Comparison of ENCODE assay signal across 12 cellular contexts in the genomic region with DNA sequence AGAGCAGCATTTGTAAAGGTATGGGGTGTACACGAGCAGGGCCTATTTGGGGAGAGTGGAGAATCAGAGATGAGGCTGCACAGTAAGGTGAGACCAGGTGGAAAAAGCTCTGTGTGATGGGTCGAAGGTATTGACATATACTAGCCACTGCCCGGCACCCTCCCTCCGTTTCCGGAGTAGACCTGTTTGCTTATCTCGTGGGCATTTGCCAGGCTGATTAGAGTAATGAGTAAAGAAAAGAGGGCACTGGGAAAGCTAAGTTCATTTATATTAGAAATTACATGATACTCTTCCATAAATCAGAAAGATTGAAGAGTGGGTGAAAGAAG. TPM values are rescaled to one million over a fixed set of nuclear protein-coding genes. Genes with fewer than 3 reads are reported as not detected.
DNase-seq lines count a peak whose midpoint lies in the region; ATAC-seq and TF ChIP-seq lines count a peak whose summit lies in the region.
"Had no signal": no experiment of that assay in that cellular context is flagged by ENCODE, and none has a peak within 500 bp of the region (broad histone marks: within the 10 kb centered on the region; RNA-seq: fewer than 3 reads in every experiment).

No MANE protein-coding gene starts in this region.

- TF ChIP-seq EP300 in upper lobe of left lung (IDR thresholded peaks at IDR 0.05), result no peak

- intact Hi-C loops in breast epithelium (cut with DNase I; ENCODE audit: low total_unique reads), result no loop called here

- H3K4me3 ChIP-seq in breast epithelium, result peak overlapping the region in 1 of 3 donors; percentile 44
- peak overlapping the region in 3 of 4 donors; percentile 9 to 40 (median 30) for H3K4me3 ChIP-seq in upper lobe of left lung
- H3K4me3 ChIP-seq: cardiac muscle cell had no signal

- no peaks in the 10 kb centered on the region for H3K27me3 ChIP-seq in breast epithelium
- H3K27me3 ChIP-seq in upper lobe of left lung, result no peaks in the 10 kb centered on the region
- H3K27me3 ChIP-seq: cardiac muscle cell had no signal

- TF ChIP-seq POLR2A in breast epithelium (IDR thresholded peaks at IDR 0.05), result no peak
- no peak for TF ChIP-seq POLR2A in upper lobe of left lung (IDR thresholded peaks at IDR 0.05)

- no peaks in the 10 kb centered on the region for H3K36me3 ChIP-seq in breast epithelium
- no peaks in the 10 kb centered on the region for H3K36me3 ChIP-seq in upper lobe of left lung
- H3K36me3 ChIP-seq: cardiac muscle cell had no signal

- H3K27ac ChIP-seq in breast epithelium (peak overlapping the region; percentile 75 to 83), upper lobe of left lung (peak overlapping the region; percentile 80 to 85 (median 82))
- H3K27ac ChIP-seq: cardiac muscle cell had no signal

- no peak overlapping the region for H3K4me3 Mint-ChIP-seq in activated T-cell treated with anti-CD3 and anti-CD28 coated beads, Interleukin-2, amount 50 U/mL, for 24 hours
- H3K4me3 Mint-ChIP-seq in T-helper 2 cell treated with Interferon-gamma antibody and Interleukin-4, amounts not matched to agents 5 μg/mL and 100 μg/mL, for 36 hours, result no peak overlapping the region
- H3K4me3 Mint-ChIP-seq: B cell had no signal

- no peaks in the 10 kb centered on the region for H3K9me3 Mint-ChIP-seq in activated T-cell treated with anti-CD3 and anti-CD28 coated beads, Interleukin-2, amount 50 U/mL, for 24 hours
- no peaks in the 10 kb centered on the region for H3K9me3 Mint-ChIP-seq in T-helper 2 cell treated with Interferon-gamma antibody and Interleukin-4, amounts not matched to agents 5 μg/mL and 100 μg/mL, for 36 hours

- H3K27ac Mint-ChIP-seq in activated T-cell treated with anti-CD3 and anti-CD28 coated beads, Interleukin-2, amount 50 U/mL, for 24 hours, result peak overlapping the region; percentile 7
- H3K27ac Mint-ChIP-seq in T-helper 2 cell treated with Interferon-gamma antibody and Interleukin-4, amounts not matched to agents 5 μg/mL and 100 μg/mL, for 36 hours, result no peak overlapping the region
- H3K27ac Mint-ChIP-seq: B cell had no signal

- no peaks in the 10 kb centered on the region for H3K27me3 Mint-ChIP-seq in activated T-cell treated with anti-CD3 and anti-CD28 coated beads, Interleukin-2, amount 50 U/mL, for 24 hours
- H3K27me3 Mint-ChIP-seq in T-helper 2 cell treated with Interferon-gamma antibody and Interleukin-4, amounts not matched to agents 5 μg/mL and 100 μg/mL, for 36 hours (ENCODE audit: low read depth), result peaks cover 8% of the 10 kb centered on the region

- TF ChIP-seq CTCF in breast epithelium (IDR thresholded peaks at IDR 0.05) (no peak), upper lobe of left lung (IDR thresholded peaks at IDR 0.05) (no peak)

- H3K9me3 ChIP-seq in breast epithelium (no peaks in the 10 kb centered on the region), upper lobe of left lung (no peaks in the 10 kb centered on the region)

- no peak for DNase-seq in activated T-cell treated with anti-CD3 and anti-CD28 coated beads, Interleukin-2, amount 50 U/mL, for 24 hours
- no peak for DNase-seq in activated T-cell treated with anti-CD3 and anti-CD28 coated beads, Interleukin-2, amount 50 U/mL, for 1 hour
- DNase-seq in breast epithelium (ENCODE audit: low spot score in 2 of 2), result no peak
- peak; percentile 63 for DNase-seq in mucosa of gallbladder (ENCODE audit: low spot score)
- no peak for DNase-seq in upper lobe of left lung
- DNase-seq in T-helper 2 cell treated with Interferon-gamma antibody and Interleukin-4, amounts not matched to agents 5 μg/mL and 100 μg/mL, for 36 hours (ENCODE audit: low spot score), result no peak
- no peak for DNase-seq in NCI-H69 (lab: John Stamatoyannopoulos, UW)
- no peak for DNase-seq in NCI-H510A treated with DMSO at 0.1 percent for 48 hours (lab: John Stamatoyannopoulos, UW)
- DNase-seq: activated CD4-positive, alpha-beta T cell treated with anti-CD3 and anti-CD28 coated beads for 1 hour; NCI-H1105 had no signal

- H3K4me1 Mint-ChIP-seq in activated T-cell treated with anti-CD3 and anti-CD28 coated beads, Interleukin-2, amount 50 U/mL, for 24 hours (ENCODE audit: low read depth), result peaks cover 22% of the 10 kb centered on the region
- peaks cover 16% of the 10 kb centered on the region for H3K4me1 Mint-ChIP-seq in T-helper 2 cell treated with Interferon-gamma antibody and Interleukin-4, amounts not matched to agents 5 μg/mL and 100 μg/mL, for 36 hours (ENCODE audit: low read depth)

- H3K4me1 ChIP-seq in breast epithelium (no peaks in the 10 kb centered on the region), upper lobe of left lung (peaks cover 3 to 36% (median 12%) of the 10 kb centered on the region in 4 donors)

- ATAC-seq in upper lobe of left lung (ENCODE audit: low FRiP score in 2 of 2), result no peak

- 69 to 80% methylated on average over 6 of the region's 6 CpGs for WGBS in upper lobe of left lung, 2 donors

- no peaks in the 10 kb centered on the region for H3K36me3 Mint-ChIP-seq in activated T-cell treated with anti-CD3 and anti-CD28 coated beads, Interleukin-2, amount 50 U/mL, for 24 hours (ENCODE audit: low read depth)
- H3K36me3 Mint-ChIP-seq in T-helper 2 cell treated with Interferon-gamma antibody and Interleukin-4, amounts not matched to agents 5 μg/mL and 100 μg/mL, for 36 hours (ENCODE audit: low read depth), result no peaks in the 10 kb centered on the region

RNA-seq across cellular contexts. Expression of a gene that starts 46.2 kb away (rescaled TPM):
- 10 to 100 TPM; 64.9 to 81.9 (median 75.5) TPM for total RNA-seq in breast epithelium
- 32.0 TPM for total RNA-seq in mucosa of gallbladder
- total RNA-seq in upper lobe of left lung, result 100 to 1,000 TPM in 2 of 6 donors, 10 to 100 TPM in 4; 52.4 to 195 (median 74.1) TPM
